ENCODE assay signal across 30 cellular contexts in the genomic region with DNA sequence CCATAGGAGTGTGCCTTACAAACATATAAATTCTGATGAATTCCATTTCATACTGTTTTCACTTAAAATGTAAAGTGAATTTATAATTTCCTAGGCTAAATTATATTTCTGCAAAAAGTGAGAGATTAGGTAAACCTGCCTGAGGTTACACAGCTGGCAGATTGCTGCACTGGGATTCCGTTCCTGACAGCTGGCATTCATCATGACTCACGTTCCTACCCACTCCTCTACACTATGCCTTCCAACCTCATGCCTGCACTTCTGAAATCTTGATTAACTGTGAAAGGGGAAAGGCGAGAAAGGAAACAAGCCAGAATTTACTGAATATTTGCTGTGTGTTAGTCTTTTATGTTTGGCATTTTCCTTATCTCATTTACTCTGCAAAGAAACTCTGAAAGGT.
"Had no signal": no experiment of that assay in that cellular context is flagged by ENCODE, and none has a peak within 500 bp of the region (broad histone marks: within the 10 kb centered on the region; RNA-seq: fewer than 3 reads in every experiment).

No MANE protein-coding gene starts in this region.

- H3K27ac Mint-ChIP-seq: activated CD4-positive, alpha-beta memory T cell treated with anti-CD3 and anti-CD28 coated beads, Interleukin-2, amount 10 ng/mL, durations not matched to agents 7 days and 5 days; activated CD4-positive, alpha-beta T cell treated with anti-CD3 and anti-CD28 coated beads, Interleukin-2, amount 10 ng/mL, durations not matched to agents 7 days and 5 days; activated T-cell treated with anti-CD3 and anti-CD28 coated beads, Interleukin-2, amount 50 U/mL, for 24 hours; activated T-helper 17 cell treated with anti-CD3 and anti-CD28 coated beads, Interleukin-2, amount 50 U/mL, for 72 hours; stimulated activated effector memory CD8-positive, alpha-beta T cell treated with anti-CD3 and anti-CD28 coated beads, Interleukin-12 subunit alpha, Interleukin-12 subunit beta, amount 100 ng/mL, for 72 hours; stimulated activated naive CD8-positive, alpha-beta T cell treated with anti-CD3 and anti-CD28 coated beads, Interleukin-15, Interleukin-2, amounts not matched to agents 100 ng/mL and 50 ng/mL, for 24 hours; WTC11 had no signal

- H3K27me3 ChIP-seq: pancreas, upper lobe of right lung had no signal

- H3K9me3 ChIP-seq: gastroesophageal sphincter, left ventricle myocardium inferior, pancreas, prostate gland, thoracic aorta, upper lobe of right lung had no signal

- H3K4me3 ChIP-seq: coronary artery, dorsolateral prefrontal cortex, gastroesophageal sphincter, left ventricle myocardium inferior, pancreas, prostate gland, thoracic aorta, upper lobe of right lung had no signal

- ATAC-seq: activated T-helper 17 cell treated with anti-CD3 and anti-CD28 coated beads, Interleukin-2, amount 50 U/mL, for 72 hours; gastroesophageal sphincter; naive thymus-derived CD4-positive, alpha-beta T cell; pancreas; sciatic nerve; stimulated activated effector memory CD8-positive, alpha-beta T cell treated with anti-CD3 and anti-CD28 coated beads, Interleukin-12 subunit alpha, Interleukin-12 subunit beta, amount 100 ng/mL, for 72 hours; upper lobe of right lung; WTC11 had no signal

- H3K4me3 Mint-ChIP-seq: activated CD4-positive, alpha-beta memory T cell treated with anti-CD3 and anti-CD28 coated beads, Interleukin-2, amount 10 ng/mL, durations not matched to agents 7 days and 5 days; activated CD4-positive, alpha-beta T cell treated with anti-CD3 and anti-CD28 coated beads, Interleukin-2, amount 10 ng/mL, durations not matched to agents 7 days and 5 days; activated T-cell treated with anti-CD3 and anti-CD28 coated beads, Interleukin-2, amount 50 U/mL, for 24 hours; activated T-helper 17 cell treated with anti-CD3 and anti-CD28 coated beads, Interleukin-2, amount 50 U/mL, for 72 hours; naive thymus-derived CD4-positive, alpha-beta T cell; stimulated activated effector memory CD8-positive, alpha-beta T cell treated with anti-CD3 and anti-CD28 coated beads, Interleukin-12 subunit alpha, Interleukin-12 subunit beta, amount 100 ng/mL, for 72 hours; stimulated activated naive CD8-positive, alpha-beta T cell treated with anti-CD3 and anti-CD28 coated beads, Interleukin-15, Interleukin-2, amounts not matched to agents 100 ng/mL and 50 ng/mL, for 24 hours; WTC11 had no signal

- DNase-seq: activated CD4-positive, alpha-beta memory T cell treated with anti-CD3 and anti-CD28 coated beads, Interleukin-2, amount 10 ng/mL, durations not matched to agents 7 days and 5 days; activated CD4-positive, alpha-beta T cell treated with anti-CD3 and anti-CD28 coated beads for 1 hour; activated CD4-positive, alpha-beta T cell treated with anti-CD3 and anti-CD28 coated beads, Interleukin-2, amount 10 ng/mL, durations not matched to agents 7 days and 5 days; activated CD8-positive, alpha-beta memory T cell treated with anti-CD3 and anti-CD28 coated beads, Interleukin-2, amount 50 U/mL, for 48 hours; activated gamma-delta T cell treated with Interleukin-2 at 50 U/mL for 16 hours; activated naive CD4-positive, alpha-beta T cell treated with anti-CD3 and anti-CD28 coated beads, Interleukin-2, amount 50 U/mL, for 16 hours; activated T-cell treated with anti-CD3 and anti-CD28 coated beads, Interleukin-2, amount 50 U/mL, for 24 hours; amygdala; dorsolateral prefrontal cortex; effector memory CD4-positive, alpha-beta T cell; erythroblast; head of caudate nucleus; kidney glomerular epithelial cell; left ventricle myocardium inferior; naive thymus-derived CD4-positive, alpha-beta T cell; pancreas; retina; small intestine; stimulated activated CD4-positive, alpha-beta T cell treated with anti-CD3 and anti-CD28 coated beads, Interleukin-4, amount 100 ng/mL, for 24 hours; T-helper 2 cell; upper lobe of right lung had no signal

- H3K9me3 Mint-ChIP-seq: activated CD4-positive, alpha-beta memory T cell treated with anti-CD3 and anti-CD28 coated beads, Interleukin-2, amount 10 ng/mL, durations not matched to agents 7 days and 5 days; activated CD4-positive, alpha-beta T cell treated with anti-CD3 and anti-CD28 coated beads, Interleukin-2, amount 10 ng/mL, durations not matched to agents 7 days and 5 days; activated T-cell treated with anti-CD3 and anti-CD28 coated beads, Interleukin-2, amount 50 U/mL, for 24 hours; activated T-helper 17 cell treated with anti-CD3 and anti-CD28 coated beads, Interleukin-2, amount 50 U/mL, for 72 hours; stimulated activated effector memory CD8-positive, alpha-beta T cell treated with anti-CD3 and anti-CD28 coated beads, Interleukin-12 subunit alpha, Interleukin-12 subunit beta, amount 100 ng/mL, for 72 hours; stimulated activated naive CD8-positive, alpha-beta T cell treated with anti-CD3 and anti-CD28 coated beads, Interleukin-15, Interleukin-2, amounts not matched to agents 100 ng/mL and 50 ng/mL, for 24 hours had no signal

- H3K27me3 Mint-ChIP-seq: activated CD4-positive, alpha-beta memory T cell treated with anti-CD3 and anti-CD28 coated beads, Interleukin-2, amount 10 ng/mL, durations not matched to agents 7 days and 5 days; activated CD4-positive, alpha-beta T cell treated with anti-CD3 and anti-CD28 coated beads, Interleukin-2, amount 10 ng/mL, durations not matched to agents 7 days and 5 days had no signal

- H3K36me3 ChIP-seq: gastroesophageal sphincter, left ventricle myocardium inferior, pancreas, prostate gland, thoracic aorta, upper lobe of right lung had no signal

- H3K36me3 Mint-ChIP-seq: stimulated activated effector memory CD8-positive, alpha-beta T cell treated with anti-CD3 and anti-CD28 coated beads, Interleukin-12 subunit alpha, Interleukin-12 subunit beta, amount 100 ng/mL, for 72 hours had no signal

- H3K27ac ChIP-seq: coronary artery, dorsolateral prefrontal cortex, gastroesophageal sphincter, left ventricle myocardium inferior, pancreas, prostate gland, thoracic aorta, upper lobe of right lung had no signal

- H3K4me1 Mint-ChIP-seq: activated CD4-positive, alpha-beta memory T cell treated with anti-CD3 and anti-CD28 coated beads, Interleukin-2, amount 10 ng/mL, durations not matched to agents 7 days and 5 days; activated CD4-positive, alpha-beta T cell treated with anti-CD3 and anti-CD28 coated beads, Interleukin-2, amount 10 ng/mL, durations not matched to agents 7 days and 5 days; activated T-helper 17 cell treated with anti-CD3 and anti-CD28 coated beads, Interleukin-2, amount 50 U/mL, for 72 hours; naive thymus-derived CD4-positive, alpha-beta T cell; stimulated activated effector memory CD8-positive, alpha-beta T cell treated with anti-CD3 and anti-CD28 coated beads, Interleukin-12 subunit alpha, Interleukin-12 subunit beta, amount 100 ng/mL, for 72 hours; WTC11 had no signal

- H3K4me1 ChIP-seq: gastroesophageal sphincter, pancreas, prostate gland had no signal
